In genomic region chr1:56577859-56578663, GRCh38 we compare ENCODE assay signal across 1 cellular context.
TF ChIP-seq lines count a peak whose summit lies in the region.

No MANE protein-coding gene starts in this region.

TF ChIP-seq in HepG2, 621 proteins besides CTCF, POLR2A, EP300 and RAD21 (continued from another document and continues in another):
- TF ChIP-seq ELF1 (CRISPR knock-in tag; IDR thresholded peaks at IDR 0.05) = peak; percentile 53
- no peak for TF ChIP-seq ZNF432 (CRISPR knock-in tag; IDR thresholded peaks at IDR 0.05; ENCODE audit: borderline replicate concordance)
- peak; percentile 11; the same call in 1 of the 2 replicates for TF ChIP-seq ZBTB43 (CRISPR knock-in tag; conservative IDR thresholded peaks at IDR 0.05)
- TF ChIP-seq KDM1A (CRISPR knock-in tag; IDR thresholded peaks at IDR 0.05) = peak; percentile 95
- TF ChIP-seq TMF1 (CRISPR knock-in tag; IDR thresholded peaks at IDR 0.05; ENCODE audit: low read depth) = no peak
- no peak for TF ChIP-seq NFKB2 (CRISPR knock-in tag; IDR thresholded peaks at IDR 0.05; ENCODE audit: borderline replicate concordance)
- no peak for TF ChIP-seq TCF7 (IDR thresholded peaks at IDR 0.05; ENCODE audit: low read depth)
- TF ChIP-seq ZFP37 (CRISPR knock-in tag; IDR thresholded peaks at IDR 0.05; ENCODE audit: borderline replicate concordance) = no peak; the same call in 1 of the 2 replicates
- 0 out of 2 replicates have a peak, but pooled peaks have one; percentile 9 for TF ChIP-seq ZNF275 (CRISPR knock-in tag; IDR thresholded peaks at IDR 0.05; ENCODE audit: borderline replicate concordance)
- TF ChIP-seq NFATC3 (CRISPR knock-in tag; IDR thresholded peaks at IDR 0.05) = no peak
- TF ChIP-seq ATF6 (CRISPR knock-in tag; conservative IDR thresholded peaks at IDR 0.05) = no peak
- TF ChIP-seq ZNF660 (CRISPR knock-in tag; IDR thresholded peaks at IDR 0.05; ENCODE audit: borderline replicate concordance, low read depth) = no peak
- peak; percentile 83 for TF ChIP-seq HNRNPL (IDR thresholded peaks at IDR 0.05; ENCODE audit: low read depth, low read length)
- TF ChIP-seq CAMTA2 (CRISPR knock-in tag; IDR thresholded peaks at IDR 0.05; ENCODE audit: borderline replicate concordance) = no peak
- TF ChIP-seq TBX2 (CRISPR knock-in tag; IDR thresholded peaks at IDR 0.05; ENCODE audit: borderline replicate concordance) = 0 out of 2 replicates have a peak, but pooled peaks have one; percentile 25
- TF ChIP-seq ZNF557 (CRISPR knock-in tag; IDR thresholded peaks at IDR 0.05) = no peak
- no peak for TF ChIP-seq ZNF326 (CRISPR knock-in tag; IDR thresholded peaks at IDR 0.05; ENCODE audit: borderline replicate concordance)
- no peak for TF ChIP-seq ZNF354B (CRISPR knock-in tag; IDR thresholded peaks at IDR 0.05)
- peak; percentile 43; the same call in 1 of the 2 replicates for TF ChIP-seq ZNF788 (CRISPR knock-in tag; IDR thresholded peaks at IDR 0.05; ENCODE audit: borderline replicate concordance)
- TF ChIP-seq MXD3 (CRISPR knock-in tag; IDR thresholded peaks at IDR 0.05) = 0 out of 2 replicates have a peak, but pooled peaks have one; percentile 3
- no peak for TF ChIP-seq ZNF552 (CRISPR knock-in tag; IDR thresholded peaks at IDR 0.05; ENCODE audit: borderline replicate concordance)
- no peak for TF ChIP-seq NFRKB (IDR thresholded peaks at IDR 0.05)
- no peak; the same call in 1 of the 2 replicates for TF ChIP-seq ZNF230 (CRISPR knock-in tag; IDR thresholded peaks at IDR 0.05)
- TF ChIP-seq ZNF484 (CRISPR knock-in tag; IDR thresholded peaks at IDR 0.05; ENCODE audit: borderline replicate concordance, low read depth) = no peak
- TF ChIP-seq ZFP41 (CRISPR knock-in tag; IDR thresholded peaks at IDR 0.05; ENCODE audit: borderline replicate concordance) = no peak
- TF ChIP-seq HNRNPUL1 (IDR thresholded peaks at IDR 0.05; ENCODE audit: low read depth, low read length) = no peak
- no peak for TF ChIP-seq RCOR2 (CRISPR knock-in tag; IDR thresholded peaks at IDR 0.05)
- TF ChIP-seq KLF13 (CRISPR knock-in tag; IDR thresholded peaks at IDR 0.05) = no peak
- TF ChIP-seq CREB1 (IDR thresholded peaks at IDR 0.05) = no peak
- no peak for TF ChIP-seq CREB1 (CRISPR knock-in tag; IDR thresholded peaks at IDR 0.05)
- TF ChIP-seq PITX1 (CRISPR knock-in tag; IDR thresholded peaks at IDR 0.05) = 0 out of 2 replicates have a peak, but pooled peaks have one; percentile 20
- no peak for TF ChIP-seq LRRFIP1 (CRISPR knock-in tag; conservative IDR thresholded peaks at IDR 0.05)
- TF ChIP-seq ZNF24 (IDR thresholded peaks at IDR 0.05) = no peak
- TF ChIP-seq HOXA7 (CRISPR knock-in tag; IDR thresholded peaks at IDR 0.05) = no peak
- no peak for TF ChIP-seq HNRNPH1 (optimal IDR thresholded peaks at IDR 0.05; ENCODE audit: low read depth, low read length)
- no peak for TF ChIP-seq ZC3H4 (CRISPR knock-in tag; IDR thresholded peaks at IDR 0.05; ENCODE audit: borderline replicate concordance)
- no peak for TF ChIP-seq BCLAF1 (IDR thresholded peaks at IDR 0.05)
- TF ChIP-seq ZNF773 (CRISPR knock-in tag; IDR thresholded peaks at IDR 0.05; ENCODE audit: borderline replicate concordance) = no peak
- no peak for TF ChIP-seq CREBL2 (CRISPR knock-in tag; IDR thresholded peaks at IDR 0.05; ENCODE audit: borderline replicate concordance)
- TF ChIP-seq ZNF713 (CRISPR knock-in tag; IDR thresholded peaks at IDR 0.05) = no peak
- no peak for TF ChIP-seq ZNF782 (CRISPR knock-in tag; IDR thresholded peaks at IDR 0.05; ENCODE audit: borderline replicate concordance)
- no peak for TF ChIP-seq PRMT3 (CRISPR knock-in tag; IDR thresholded peaks at IDR 0.05; ENCODE audit: borderline replicate concordance, low read depth)
- TF ChIP-seq ZFP36 (IDR thresholded peaks at IDR 0.05; ENCODE audit: borderline replicate concordance, low read depth, low read length, partially characterized antibody) = no peak
- peak; percentile 65 for TF ChIP-seq ZNF687 (CRISPR knock-in tag; IDR thresholded peaks at IDR 0.05)
- TF ChIP-seq IKZF1 (IDR thresholded peaks at IDR 0.05) = no peak
- TF ChIP-seq U2AF1 (optimal IDR thresholded peaks at IDR 0.05; ENCODE audit: low read depth, low read length) = no peak
- no peak for TF ChIP-seq ZNF747 (CRISPR knock-in tag; IDR thresholded peaks at IDR 0.05; ENCODE audit: borderline replicate concordance)
